Comparison of ENCODE assay signal across 22 cellular contexts in the genomic region with DNA sequence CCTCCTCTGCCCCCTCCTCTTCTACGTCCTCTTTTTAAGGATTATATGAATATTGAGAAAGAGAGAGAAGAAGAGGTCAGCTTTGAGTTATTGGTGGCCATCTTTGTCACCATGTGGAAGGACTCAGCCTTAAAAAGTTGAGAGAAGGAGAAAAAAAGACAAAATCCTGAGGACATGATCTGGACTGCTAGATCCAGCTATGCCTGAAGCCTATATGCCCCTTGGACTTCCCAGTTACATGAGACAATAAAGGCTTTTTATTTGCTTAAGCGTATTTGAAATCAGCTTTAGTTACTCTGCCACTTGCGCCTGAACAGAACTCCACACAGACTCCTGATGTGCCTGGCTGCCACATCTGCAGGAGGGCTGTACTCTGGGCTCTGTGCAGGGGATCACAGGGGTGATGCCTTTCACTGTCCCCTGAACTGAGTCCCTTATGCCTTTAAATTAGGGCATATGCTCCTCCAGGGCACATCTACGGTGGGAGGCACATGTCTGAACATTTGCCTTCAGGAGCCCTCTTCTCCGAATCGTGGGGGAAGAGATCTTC. TPM values are rescaled to one million over a fixed set of nuclear protein-coding genes. Genes with fewer than 3 reads are reported as not detected.
DNase-seq lines count a peak whose midpoint lies in the region; TF ChIP-seq lines count a peak whose summit lies in the region.
"Had no signal": no experiment of that assay in that cellular context is flagged by ENCODE, and none has a peak within 500 bp of the region (broad histone marks: within the 10 kb centered on the region; RNA-seq: fewer than 3 reads in every experiment).

No MANE protein-coding gene starts in this region.

- H3K27me3 ChIP-seq in A673 (replicated peaks; ENCODE audit: insufficient read depth, low read depth, low read length, poor library complexity), result no peaks in the 10 kb centered on the region
- H3K27me3 ChIP-seq in GM06990 (replicated peaks; ENCODE audit: control insufficient read depth, insufficient read depth, low read length), result no peaks in the 10 kb centered on the region
- no peaks in the 10 kb centered on the region for H3K27me3 ChIP-seq in OCI-LY3 (ENCODE audit: low read depth, low read length)
- H3K27me3 ChIP-seq in hepatocyte, result no peaks in the 10 kb centered on the region
- H3K27me3 ChIP-seq: MG63 had no signal

- peaks cover 6% of the 10 kb centered on the region for H3K27me3 Mint-ChIP-seq in progenitor cell of endocrine pancreas
- H3K27me3 Mint-ChIP-seq: activated CD4-positive, alpha-beta T cell treated with anti-CD3 and anti-CD28 coated beads for 36 hours; memory B cell; stimulated activated naive CD8-positive, alpha-beta T cell treated with anti-CD3 and anti-CD28 coated beads, Interleukin-15, Interleukin-2, amounts not matched to agents 100 ng/mL and 50 ng/mL, for 24 hours had no signal

- H3K9me2 ChIP-seq in hepatocyte (replicated peaks; ENCODE audit: insufficient read depth), result no peaks in the 10 kb centered on the region

- H3K4me1 ChIP-seq in A673 (ENCODE audit: insufficient read depth, low read length, poor library complexity, severe bottlenecking), result peaks cover 14% of the 10 kb centered on the region
- H3K4me1 ChIP-seq in OCI-LY3 (ENCODE audit: low read length), result peaks cover 50% of the 10 kb centered on the region
- no peaks in the 10 kb centered on the region for H3K4me1 ChIP-seq in hepatocyte (ENCODE audit: insufficient read depth)
- H3K4me1 ChIP-seq: parathyroid adenoma had no signal

- TF ChIP-seq CTCF in A673 (conservative IDR thresholded peaks at IDR 0.05; ENCODE audit: low read depth, low read length) (no peak), GM06990 (IDR thresholded peaks at IDR 0.05; ENCODE audit: insufficient read depth, low read length, poor library complexity, severe bottlenecking) (no peak), OCI-LY3 (IDR thresholded peaks at IDR 0.05; ENCODE audit: low read depth, low read length) (no peak), hepatocyte (IDR thresholded peaks at IDR 0.05; ENCODE audit: poor library complexity) (no peak), progenitor cell of endocrine pancreas (IDR thresholded peaks at IDR 0.05; ENCODE audit: unreplicated experiment) (no peak)

- BruUV-seq in A673 (replicated peaks; lab: Mats Ljungman, UMichigan), result no TSS peak

- H3K4me1 Mint-ChIP-seq in progenitor cell of endocrine pancreas (ENCODE audit: low read depth), result no peaks in the 10 kb centered on the region
- H3K4me1 Mint-ChIP-seq: brain had no signal

- no peaks in the 10 kb centered on the region for H3K36me3 Mint-ChIP-seq in progenitor cell of endocrine pancreas (ENCODE audit: insufficient read depth)
- H3K36me3 Mint-ChIP-seq: brain; naive thymus-derived CD8-positive, alpha-beta T cell had no signal

- H3K9me3 ChIP-seq in A673 (ENCODE audit: low read depth, low read length, poor library complexity, severe bottlenecking) (no peaks in the 10 kb centered on the region), OCI-LY3 (ENCODE audit: insufficient read depth, low read length) (0 out of 2 replicates have a peak, but pooled peaks cover 9% of the 10 kb centered on the region), hepatocyte (ENCODE audit: low read depth) (no peaks in the 10 kb centered on the region)
- H3K9me3 ChIP-seq: MG63 had no signal

- DNase-seq in A673 (ENCODE audit: low spot score) (no peak), GM06990 (ENCODE audit: extremely low read depth, insufficient read length) (no peak), hepatocyte (ENCODE audit: low spot score) (no peak), progenitor cell of endocrine pancreas (ENCODE audit: low spot score, unreplicated experiment) (no peak), DMS114 treated with DMSO at 0.1 percent for 48 hours (lab: John Stamatoyannopoulos, UW; ENCODE audit: unreplicated experiment) (no peak), NCI-H226 (no peak), NCI-H2227 treated with DMSO at 0.1 percent for 48 hours (lab: John Stamatoyannopoulos, UW) (no peak)
- DNase-seq: DND-41; GOT3; hippocampal formation; islet precursor cell; MG63; naive thymus-derived CD8-positive, alpha-beta T cell; stimulated activated CD4-positive, alpha-beta T cell treated with anti-CD3 and anti-CD28 coated beads, Interleukin-1b, Interleukin-23, amount 100 ng/mL, for 48 hours had no signal

- H2AFZ ChIP-seq in OCI-LY3 (ENCODE audit: low read depth, low read length) (no peak overlapping the region), hepatocyte (no peak overlapping the region)
- H2AFZ ChIP-seq: parathyroid adenoma had no signal

- H3K79me2 ChIP-seq in OCI-LY3 (ENCODE audit: low read length) (no peaks in the 10 kb centered on the region), hepatocyte (no peaks in the 10 kb centered on the region)
- H3K79me2 ChIP-seq: parathyroid adenoma had no signal

- H3K4me3 ChIP-seq in A673 (ENCODE audit: low read depth, low read length, poor library complexity, severe bottlenecking) (no peak overlapping the region), GM06990 (replicated peaks; ENCODE audit: low read depth, low read length) (peak overlapping the region; percentile 60), OCI-LY3 (ENCODE audit: low read length) (peak overlapping the region; percentile 61), hepatocyte (no peak overlapping the region)
- H3K4me3 ChIP-seq: MG63 had no signal

- H4K20me1 ChIP-seq in OCI-LY3 (ENCODE audit: insufficient read depth, low read length) (no peaks in the 10 kb centered on the region), hepatocyte (ENCODE audit: insufficient read depth, poor library complexity, severe bottlenecking) (no peaks in the 10 kb centered on the region)

- H3K9ac ChIP-seq in OCI-LY3 (ENCODE audit: low read length), result peak overlapping the region; percentile 57; the same call in 1 of the 2 replicates
- H3K9ac ChIP-seq: parathyroid adenoma had no signal

- H3K27ac Mint-ChIP-seq in progenitor cell of endocrine pancreas, result no peak overlapping the region
- H3K27ac Mint-ChIP-seq: brain; memory B cell; stimulated activated naive CD8-positive, alpha-beta T cell treated with anti-CD3 and anti-CD28 coated beads, Interleukin-15, Interleukin-2, amounts not matched to agents 100 ng/mL and 50 ng/mL, for 24 hours had no signal

- no peak overlapping the region for H3K4me3 Mint-ChIP-seq in progenitor cell of endocrine pancreas (ENCODE audit: low read depth)
- H3K4me3 Mint-ChIP-seq: activated CD4-positive, alpha-beta T cell treated with anti-CD3 and anti-CD28 coated beads for 36 hours; brain; naive thymus-derived CD8-positive, alpha-beta T cell; stimulated activated naive CD8-positive, alpha-beta T cell treated with anti-CD3 and anti-CD28 coated beads, Interleukin-15, Interleukin-2, amounts not matched to agents 100 ng/mL and 50 ng/mL, for 24 hours had no signal

- H3K4me2 ChIP-seq in OCI-LY3 (ENCODE audit: low read length) (peak overlapping the region; percentile 78), hepatocyte (no peak overlapping the region)

- POLR2A ChIA-PET in A673 (lab: Charles Lee; ENCODE audit: low non-redundant PET), result no interaction called here

- 68% methylated on average over 6 of the region's 6 CpGs for WGBS in hepatocyte (ENCODE audit: low lambda C conversion rate, missing lambda C conversion rate)

- CTCF ChIA-PET in A673 (lab: Charles Lee), result no interaction called here

- peak overlapping the region; percentile 61 for H3K27ac ChIP-seq in A673 (ENCODE audit: low read depth, low read length, poor library complexity, severe bottlenecking)
- H3K27ac ChIP-seq in OCI-LY3 (ENCODE audit: low read length), result peak overlapping the region; percentile 88
- peak overlapping the region; percentile 63 for H3K27ac ChIP-seq in hepatocyte
- H3K27ac ChIP-seq: parathyroid adenoma had no signal

- H3K36me3 ChIP-seq in A673 (ENCODE audit: insufficient read depth, low read length, poor library complexity, severe bottlenecking), result no peaks in the 10 kb centered on the region
- no peaks in the 10 kb centered on the region for H3K36me3 ChIP-seq in GM06990 (ENCODE audit: control insufficient read depth, insufficient read depth, low read length)
- peaks cover 3% of the 10 kb centered on the region for H3K36me3 ChIP-seq in OCI-LY3 (replicated peaks; ENCODE audit: low read depth, low read length)
- H3K36me3 ChIP-seq in hepatocyte (replicated peaks; ENCODE audit: insufficient read depth, low read depth), result no peaks in the 10 kb centered on the region
- H3K36me3 ChIP-seq: MG63 had no signal

- intact Hi-C loops in A673 (cut with micrococcal nuclease; ENCODE audit: unreplicated experiment), result no loop called here

- H3K9me3 Mint-ChIP-seq in progenitor cell of endocrine pancreas (ENCODE audit: low read depth), result no peaks in the 10 kb centered on the region
- H3K9me3 Mint-ChIP-seq: naive thymus-derived CD8-positive, alpha-beta T cell; stimulated activated naive CD8-positive, alpha-beta T cell treated with anti-CD3 and anti-CD28 coated beads, Interleukin-15, Interleukin-2, amounts not matched to agents 100 ng/mL and 50 ng/mL, for 24 hours had no signal

RNA-seq across cellular contexts. Expression of gene PLA2G4E, which starts 13.9 kb away (rescaled TPM):
- total RNA-seq in A673 (2021) (not detected in 2 replicates), hepatocyte (0.07 and 0.20 TPM in 2 replicates), progenitor cell of endocrine pancreas (0.09 TPM in 1 of 2 replicates, not detected in the other)
- 0.54 TPM in 1 of 2 replicates, not detected in the other for polyA plus RNA-seq in hepatocyte
- total RNA-seq: activated CD4-positive, alpha-beta T cell treated with anti-CD3 and anti-CD28 coated beads for 36 hours; fibroblast of villous mesenchyme; naive thymus-derived CD8-positive, alpha-beta T cell had no signal
- polyA plus RNA-seq: AG04450; naive thymus-derived CD8-positive, alpha-beta T cell had no signal

RNA-seq across cellular contexts. Expression of gene PLA2G4D, which starts 59.7 kb away (rescaled TPM):
- not detected in 2 replicates for total RNA-seq in A673 (2021)
- 0.04 and 0.17 TPM in 2 replicates for total RNA-seq in hepatocyte
- polyA plus RNA-seq in hepatocyte, result 0.21 TPM in 1 of 2 replicates, not detected in the other
- total RNA-seq in progenitor cell of endocrine pancreas, result not detected in 2 replicates
- total RNA-seq: activated CD4-positive, alpha-beta T cell treated with anti-CD3 and anti-CD28 coated beads for 36 hours; fibroblast of villous mesenchyme; naive thymus-derived CD8-positive, alpha-beta T cell had no signal
- polyA plus RNA-seq: AG04450; naive thymus-derived CD8-positive, alpha-beta T cell had no signal

Comparison
In these comparisons a context has a peak if more than half of its experiments do, and no peak if none do; other contexts are left out.
1. H3K4me3 ChIP-seq: peak in GM06990 (single experiment) and OCI-LY3 (single experiment); none in A673 (single experiment) and hepatocyte (single experiment).
2. Peak in every context shown above with its lines, with median percentiles within 50 percentile points of each other: H3K27ac ChIP-seq.